In the genomic region with DNA sequence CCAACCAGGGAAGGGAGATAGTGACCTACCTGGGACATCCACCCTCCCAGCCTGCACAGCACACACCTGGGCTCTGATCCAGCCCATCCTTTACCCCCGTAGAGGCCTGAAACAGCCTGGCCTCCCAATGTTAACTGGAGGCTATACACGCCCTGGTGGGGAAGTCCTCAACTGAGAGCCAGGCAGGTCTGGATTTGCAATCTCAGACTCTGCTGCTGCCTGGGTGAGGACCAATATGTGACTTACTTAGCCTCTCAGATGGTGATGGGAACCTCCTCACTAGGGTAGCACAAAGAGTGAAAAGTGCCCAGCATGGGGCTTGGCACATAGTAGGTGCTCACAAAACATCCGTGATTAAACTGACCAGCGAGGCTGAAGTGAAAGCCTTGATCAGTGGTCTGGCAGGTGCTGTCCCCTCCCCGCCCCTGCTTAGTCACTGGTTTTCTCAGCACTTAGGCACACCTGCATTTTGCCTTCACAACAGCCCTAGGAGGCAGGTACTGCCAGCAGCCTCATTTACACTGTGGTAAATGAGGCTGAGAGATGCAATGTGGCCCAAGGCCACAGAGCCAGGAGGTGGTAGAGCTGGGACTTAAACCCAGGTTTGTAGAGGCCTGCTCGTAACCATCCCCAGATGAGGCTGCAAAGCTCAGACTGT, we compare ENCODE assay signal across 18 cellular contexts. TPM values are rescaled to one million over a fixed set of nuclear protein-coding genes. Genes with fewer than 3 reads are reported as not detected.
A peak's percentile ranks its signal among the peaks of the same experiment; 100 is the strongest.
DNase-seq lines count a peak whose midpoint lies in the region; ATAC-seq and TF ChIP-seq lines count a peak whose summit lies in the region.
"Had no signal": no experiment of that assay in that cellular context is flagged by ENCODE, and none has a peak within 500 bp of the region (broad histone marks: within the 10 kb centered on the region; RNA-seq: fewer than 3 reads in every experiment).

No MANE protein-coding gene starts in this region.

- peak overlapping the region; percentile 8; the same call in 1 of the 2 replicates for H3K4me2 ChIP-seq in SK-N-SH
- no peak overlapping the region for H3K4me2 ChIP-seq in mammary epithelial cell (ENCODE audit: insufficient read depth, low read depth, low read length)

- no peaks in the 10 kb centered on the region for H4K20me1 ChIP-seq in SK-N-SH (ENCODE audit: insufficient read depth)
- no peaks in the 10 kb centered on the region for H4K20me1 ChIP-seq in mammary epithelial cell (ENCODE audit: insufficient read depth, low read length)

- in situ Hi-C loops in mammary epithelial cell (cut with MboI; ENCODE audit: low sequenced_read_pairs in 2 of 2), result no loop called here

- H3K27ac ChIP-seq in SK-N-SH (ENCODE audit: low read depth in 2 of 2, low read length in 1 of 2) (no peak overlapping the region; a peak in 1 of 4 replicates), mammary epithelial cell (ENCODE audit: insufficient read depth, low read depth, low read length) (peak overlapping the region; percentile 32), lower lobe of right lung (peak overlapping the region; percentile 18), upper lobe of left lung (peak overlapping the region; percentile 28 to 98 (median 68)), SJCRH30 (no peak overlapping the region)

- TF ChIP-seq POLR2A in upper lobe of left lung (IDR thresholded peaks at IDR 0.05) (no peak), lower leg skin (IDR thresholded peaks at IDR 0.05) (no peak)

- H3K9me3 ChIP-seq in SK-N-SH (no peaks in the 10 kb centered on the region), mammary epithelial cell (replicated peaks; ENCODE audit: insufficient read depth, low read length) (no peaks in the 10 kb centered on the region), lower lobe of right lung (no peaks in the 10 kb centered on the region), upper lobe of left lung (no peaks in the 10 kb centered on the region), SJCRH30 (replicated peaks) (no peaks in the 10 kb centered on the region)
- H3K9me3 ChIP-seq: body of pancreas had no signal

- 88% methylated on average over 5 of the region's 6 CpGs for WGBS in SK-N-SH (ENCODE audit: low lambda C conversion rate)
- WGBS in mammary epithelial cell (ENCODE audit: low coverage, missing lambda C conversion rate), result 7% methylated on average over 6 of the region's 6 CpGs
- WGBS in upper lobe of left lung, 2 donors, result 81 to 88% methylated on average over 4 to 6 of the region's 6 CpGs
- 46 to 81% methylated on average over 6 of the region's 6 CpGs for WGBS in lower leg skin, 2 donors

- DNase-seq in SK-N-SH (no peak), mammary epithelial cell (peak; percentile 85), lower lobe of right lung (no peak), upper lobe of left lung (no peak), SJCRH30 (no peak), A172 (ENCODE audit: low spot score) (no peak), lower leg skin (ENCODE audit: low spot score in 2 of 2) (no peak)
- DNase-seq: activated CD4-positive, alpha-beta T cell treated with anti-CD3 and anti-CD28 coated beads, Interleukin-2, amount 50 U/mL, for 4 hours; activated naive CD4-positive, alpha-beta T cell treated with anti-CD3 and anti-CD28 coated beads for 36 hours; body of pancreas; CD8-positive, alpha-beta memory T cell; GOT3; MM.1S; natural killer cell; NCI-H187 treated with DMSO at 0.1 percent for 48 hours; NCI-H446; stimulated activated CD4-positive, alpha-beta T cell treated with anti-CD3 and anti-CD28 coated beads, Interleukin-4, amount 100 ng/mL, for 24 hours had no signal

- H3K27me3 ChIP-seq in SK-N-SH (ENCODE audit: insufficient read depth) (no peaks in the 10 kb centered on the region), mammary epithelial cell (ENCODE audit: insufficient read depth, low read length) (no peaks in the 10 kb centered on the region), lower lobe of right lung (ENCODE audit: low read depth) (no peaks in the 10 kb centered on the region), upper lobe of left lung (no peaks in the 10 kb centered on the region), SJCRH30 (no peaks in the 10 kb centered on the region)
- H3K27me3 ChIP-seq: body of pancreas had no signal

- no peak for TF ChIP-seq RAD21 in SK-N-SH (IDR thresholded peaks at IDR 0.05; ENCODE audit: low read length)

- H3K4me3 ChIP-seq in SK-N-SH (ENCODE audit: low read depth in 2 of 2, low read length in 1 of 2), result no peak overlapping the region
- H3K4me3 ChIP-seq in mammary epithelial cell (replicated peaks in 1 of 3; ENCODE audit: insufficient read depth in 1 of 3, low read depth in 2 of 3, low read length in 3 of 3), result no peak overlapping the region
- no peak overlapping the region for H3K4me3 ChIP-seq in lower lobe of right lung
- no peak overlapping the region for H3K4me3 ChIP-seq in upper lobe of left lung
- no peak overlapping the region for H3K4me3 ChIP-seq in SJCRH30
- H3K4me3 ChIP-seq in lower leg skin (ENCODE audit: low read depth, poor library complexity, severe bottlenecking), result no peak overlapping the region
- H3K4me3 ChIP-seq: body of pancreas had no signal

- BruUV-seq in mammary epithelial cell (replicated peaks; lab: Mats Ljungman, UMichigan), result no TSS peak

- POLR2A ChIA-PET in SK-N-SH (lab: Yijun Ruan, JAX), result no interaction called here

- H3K79me2 ChIP-seq in SK-N-SH (ENCODE audit: insufficient read depth) (peaks cover 54% of the 10 kb centered on the region), mammary epithelial cell (ENCODE audit: insufficient read depth, low read length) (peaks cover 87% of the 10 kb centered on the region)

- H3K9me2 ChIP-seq in SK-N-SH, result no peaks in the 10 kb centered on the region

- H3K4me1 ChIP-seq in SK-N-SH (ENCODE audit: control insufficient read depth in 1 of 2, insufficient read depth in 2 of 2, low read depth in 1 of 2, low read length in 1 of 2) (peaks cover 0 to 14% of the 10 kb centered on the region in 2 experiments; a peak in 2 of 4 replicates), mammary epithelial cell (ENCODE audit: insufficient read depth, low read length) (peaks cover 79% of the 10 kb centered on the region), lower lobe of right lung (peaks cover 72% of the 10 kb centered on the region), upper lobe of left lung (peaks cover 63 to 91% (median 74%) of the 10 kb centered on the region in 4 donors), SJCRH30 (peaks cover 18% of the 10 kb centered on the region)

- H3K9ac ChIP-seq in SK-N-SH, result no peak overlapping the region
- no peak overlapping the region for H3K9ac ChIP-seq in mammary epithelial cell (ENCODE audit: insufficient read depth, low read length)

- intact Hi-C loops in mammary epithelial cell (cut with micrococcal nuclease) (loop anchor here (1.0 kb wide), 1 partner anchor 28 kb away; no protein-coding TSS in a partner anchor), lower lobe of right lung (cut with DNase I) (no loop called here), lower leg skin (cut with DNase I; ENCODE audit: low total_unique reads) (no loop called here)

- H3K36me3 ChIP-seq in SK-N-SH (replicated peaks in 1 of 2; ENCODE audit: control insufficient read depth in 1 of 2, insufficient read depth in 2 of 2, low read length in 1 of 2) (peaks cover 10 to 13% of the 10 kb centered on the region in 2 experiments), mammary epithelial cell (ENCODE audit: insufficient read depth, low read length) (peaks cover 11% of the 10 kb centered on the region), lower lobe of right lung (peaks cover 45% of the 10 kb centered on the region), upper lobe of left lung (peaks cover 6 to 58% (median 27%) of the 10 kb centered on the region in 4 donors), SJCRH30 (peaks cover 48% of the 10 kb centered on the region)

- TF ChIP-seq CTCF in SK-N-SH (IDR thresholded peaks at IDR 0.05), result no peak
- peak in 1 of 2 donors; percentile 8 for TF ChIP-seq CTCF in mammary epithelial cell (conservative IDR thresholded peaks at IDR 0.05 in 1 of 2, IDR thresholded peaks at IDR 0.05 in 1 of 2; ENCODE audit: extremely low read depth in 1 of 2, insufficient read depth in 1 of 2, low read depth in 1 of 2, low read length in 2 of 2)
- TF ChIP-seq CTCF in lower lobe of right lung (IDR thresholded peaks at IDR 0.05), result no peak
- no peak for TF ChIP-seq CTCF in upper lobe of left lung (IDR thresholded peaks at IDR 0.05)
- no peak for TF ChIP-seq CTCF in lower leg skin (IDR thresholded peaks at IDR 0.05)

- no peak overlapping the region for H2AFZ ChIP-seq in SK-N-SH (ENCODE audit: low read depth)
- H2AFZ ChIP-seq in mammary epithelial cell (ENCODE audit: low read depth, low read length), result no peak overlapping the region

- no peak for TF ChIP-seq EP300 in SK-N-SH (IDR thresholded peaks at IDR 0.05; ENCODE audit: borderline replicate concordance in 1 of 2, low read depth in 1 of 2, low read length in 1 of 2)
- TF ChIP-seq EP300 in upper lobe of left lung (IDR thresholded peaks at IDR 0.05), result no peak

- ATAC-seq in SK-N-SH treated with all-trans-retinoic acid at 6 μM for 48 hours (no peak), lower lobe of right lung (no peak), upper lobe of left lung (ENCODE audit: low FRiP score in 2 of 2) (no peak)
- ATAC-seq: body of pancreas, natural killer cell had no signal

- dilution Hi-C loops in mammary epithelial cell (cut with HindIII; ENCODE audit: low sequenced_read_pairs), result no loop called here

- peaks cover 7% of the 10 kb centered on the region for H3F3A ChIP-seq in SK-N-SH (replicated peaks; ENCODE audit: insufficient read depth)

- CTCF ChIA-PET in SK-N-SH (lab: Yijun Ruan, JAX) (interaction anchor here (0.6 to 4.9 kb wide), 5 partner anchors 11 to 469 kb away, joined by 3 to 36 read pairs (median 3); no protein-coding TSS in a partner anchor), mammary epithelial cell (lab: Charles Lee; ENCODE audit: low non-redundant PET) (interaction anchor here (0.5 kb wide), 1 partner anchor 323 kb away, joined by 4 read pairs; no protein-coding TSS in a partner anchor)

RNA-seq across cellular contexts. Expression of gene PEDS1, which starts 12.4 kb away (rescaled TPM):
- polyA plus RNA-seq in SK-N-SH (2012; rRNA removed), result 18.3 and 18.4 TPM in 2 replicates
- 8.6 and 12.8 TPM in 2 replicates for polyA plus RNA-seq in SK-N-SH (2012; cell fraction: cytosol; rRNA removed)
- polyA plus RNA-seq in SK-N-SH (2012; cell fraction: nucleus; rRNA removed), result 10.1 and 13.1 TPM in 2 replicates
- 10 to 100 TPM; 28.8 to 29.5 TPM for total RNA-seq in mammary epithelial cell
- polyA plus RNA-seq in mammary epithelial cell, result 66.2 TPM
- 90.1 TPM for polyA minus RNA-seq in mammary epithelial cell
- 27.8 TPM for total RNA-seq in lower lobe of right lung
- total RNA-seq in upper lobe of left lung, result 10 to 100 TPM; 30.4 to 59.3 (median 34.2) TPM
- 67.7 TPM in 2 replicates for total RNA-seq in SJCRH30 (2014; rRNA removed; shearing (Covaris generic))
- total RNA-seq in A172 (2014; rRNA removed; shearing (Covaris generic)), result 46.3 and 48.7 TPM in 2 replicates
- total RNA-seq in lower leg skin, result 10 to 100 TPM; 47.3 to 69.3 (median 59.6) TPM

RNA-seq across cellular contexts. Expression of gene UBE2V1, which starts 28.2 kb away (rescaled TPM):
- polyA plus RNA-seq in SK-N-SH (2012; rRNA removed) (99.7 and 100 TPM in 2 replicates), mammary epithelial cell (109 TPM)
- polyA plus RNA-seq in SK-N-SH (2012; cell fraction: cytosol; rRNA removed), result 108 and 138 TPM in 2 replicates
- polyA plus RNA-seq in SK-N-SH (2012; cell fraction: nucleus; rRNA removed), result 79.8 and 106 TPM in 2 replicates
- total RNA-seq in mammary epithelial cell (100 to 1,000 TPM in 1 of 2 donors, 10 to 100 TPM in 1; 54.8 to 119 TPM), lower lobe of right lung (83.4 TPM), upper lobe of left lung (100 to 1,000 TPM in 1 of 6 donors, 10 to 100 TPM in 5; 50.3 to 116 (median 69.9) TPM), lower leg skin (100 to 1,000 TPM in 1 of 4 donors, 10 to 100 TPM in 3; 50.8 to 105 (median 75.6) TPM)
- 157 TPM for polyA minus RNA-seq in mammary epithelial cell
- total RNA-seq in SJCRH30 (2014; rRNA removed; shearing (Covaris generic)), result 216 and 249 TPM in 2 replicates
- total RNA-seq in A172 (2014; rRNA removed; shearing (Covaris generic)), result 58.9 and 59.1 TPM in 2 replicates

RNA-seq across cellular contexts. Expression of gene CEBPB, which starts 49.5 kb away (rescaled TPM):
- polyA plus RNA-seq in SK-N-SH (2012; rRNA removed), result 13.2 and 14.7 TPM in 2 replicates
- 9.5 and 11.1 TPM in 2 replicates for polyA plus RNA-seq in SK-N-SH (2012; cell fraction: cytosol; rRNA removed)
- 28.3 and 31.7 TPM in 2 replicates for polyA plus RNA-seq in SK-N-SH (2012; cell fraction: nucleus; rRNA removed)
- total RNA-seq in mammary epithelial cell, result 100 to 1,000 TPM in 1 of 2 donors, 10 to 100 TPM in 1; 81.9 to 166 TPM
- polyA plus RNA-seq in mammary epithelial cell, result 35.3 TPM
- 6.8 TPM for polyA minus RNA-seq in mammary epithelial cell
- total RNA-seq in lower lobe of right lung, result 326 TPM
- total RNA-seq in upper lobe of left lung, result 100 to 1,000 TPM; 161 to 411 (median 292) TPM
- 6.6 and 9.3 TPM in 2 replicates for total RNA-seq in SJCRH30 (2014; rRNA removed; shearing (Covaris generic))
- total RNA-seq in A172 (2014; rRNA removed; shearing (Covaris generic)), result 26.8 and 31.5 TPM in 2 replicates
- 100 to 1,000 TPM; 154 to 221 (median 195) TPM for total RNA-seq in lower leg skin

Comparison
In these comparisons a context has a peak if more than half of its experiments do, and no peak if none do; other contexts are left out.
1. H3K27ac ChIP-seq: peak in mammary epithelial cell (single experiment), lower lobe of right lung (single experiment) and upper lobe of left lung (4 of 4); none in SK-N-SH (0 of 2) and SJCRH30 (single experiment).